ENCODE assay signal across 10 cellular contexts in genomic region chr14:93045211-93045674, GRCh38.
A peak's percentile ranks its signal among the peaks of the same experiment; 100 is the strongest.
DNase-seq lines count a peak whose midpoint lies in the region; ATAC-seq and TF ChIP-seq lines count a peak whose summit lies in the region.
"Had no signal": no experiment of that assay in that cellular context is flagged by ENCODE, and none has a peak within 500 bp of the region (broad histone marks: within the 10 kb centered on the region; RNA-seq: fewer than 3 reads in every experiment).

No MANE protein-coding gene starts in this region.

- H3K27me3 Mint-ChIP-seq in activated B cell treated with CpG ODN at 0.5 μM for 24 hours: no peaks in the 10 kb centered on the region

- no peak overlapping the region for H3K4me3 ChIP-seq in heart left ventricle

- DNase-seq in heart left ventricle: peak in 1 of 5 donors; percentile 29
- no peak for DNase-seq in Right ventricle myocardium inferior (ENCODE audit: missing footprints)
- no peak for DNase-seq in activated B cell treated with CpG ODN at 0.5 μM for 24 hours
- no peak for DNase-seq in left lobe of liver (ENCODE audit: low spot score)
- DNase-seq in NCI-H1092 treated with DMSO at 0.1 percent for 48 hours (lab: John Stamatoyannopoulos, UW): no peak
- DNase-seq in stimulated activated CD4-positive, alpha-beta T cell treated with anti-CD3 and anti-CD28 coated beads, Interleukin-15, amount 100 ng/mL, for 24 hours: no peak
- DNase-seq: activated effector memory CD4-positive, alpha-beta T cell treated with anti-CD3 and anti-CD28 coated beads, Interleukin-2, amount 50 U/mL, for 16 hours; SIG-M5 had no signal

- ATAC-seq in heart left ventricle (no peak), Right ventricle myocardium inferior (no peak), activated B cell treated with CpG ODN at 0.5 μM for 24 hours (ENCODE audit: low read depth) (no peak), left lobe of liver (peak; percentile 17), GM18873 (IDR thresholded peaks at IDR 0.05; ENCODE audit: low FRiP score, unreplicated experiment) (no peak), GM21526 (IDR thresholded peaks at IDR 0.05; ENCODE audit: low FRiP score, unreplicated experiment) (no peak)

- TF ChIP-seq CTCF in heart left ventricle (IDR thresholded peaks at IDR 0.05): no peak
- TF ChIP-seq CTCF in activated B cell treated with CpG ODN at 0.5 μM for 24 hours (IDR thresholded peaks at IDR 0.05): no peak

- H3K36me3 ChIP-seq in heart left ventricle: no peaks in the 10 kb centered on the region

- TF ChIP-seq POLR2A in heart left ventricle (IDR thresholded peaks at IDR 0.05): no peak

- peaks cover 13% of the 10 kb centered on the region for H3K36me3 Mint-ChIP-seq in activated B cell treated with CpG ODN at 0.5 μM for 24 hours (ENCODE audit: low read depth)

- H3K9me3 Mint-ChIP-seq in activated B cell treated with CpG ODN at 0.5 μM for 24 hours: no peaks in the 10 kb centered on the region

- peak overlapping the region; percentile 51 for H3K27ac Mint-ChIP-seq in activated B cell treated with CpG ODN at 0.5 μM for 24 hours

- H3K27me3 ChIP-seq in heart left ventricle: no peaks in the 10 kb centered on the region

- no peaks in the 10 kb centered on the region for H3K9me3 ChIP-seq in heart left ventricle

- POLR2A ChIA-PET in activated B cell treated with CpG ODN at 0.5 μM for 24 hours (lab: Charles Lee): no interaction called here

- peak overlapping the region in 11 of 12 donors; percentile 56 to 94 (median 75) for H3K27ac ChIP-seq in heart left ventricle

- intact Hi-C loops in heart left ventricle (cut with DNase I) (loop anchor here in 2 of 10 donors (5.0 to 10.0 kb wide), 2 partner anchors 50 to 67 kb away; no protein-coding TSS in a partner anchor), Right ventricle myocardium inferior (cut with DNase I) (no loop called here), activated B cell treated with CpG ODN at 0.5 μM for 24 hours (cut with micrococcal nuclease) (no loop called here)

- CTCF ChIA-PET in activated B cell treated with CpG ODN at 0.5 μM for 24 hours (lab: Charles Lee): no interaction called here

- peaks cover 66% of the 10 kb centered on the region for H3K4me1 Mint-ChIP-seq in activated B cell treated with CpG ODN at 0.5 μM for 24 hours

- peaks cover 8 to 97% (median 77%) of the 10 kb centered on the region in 12 donors for H3K4me1 ChIP-seq in heart left ventricle

- H3K4me3 Mint-ChIP-seq in activated B cell treated with CpG ODN at 0.5 μM for 24 hours: peak overlapping the region; percentile 19

- WGBS in heart left ventricle, 4 donors: 68 to 81% (median 71%) methylated on average over 6 to 9 of the region's 9 CpGs
